In genomic region chr9:109640232-109641078, GRCh38 we compare ENCODE assay signal across 9 cellular contexts.
DNase-seq lines count a peak whose midpoint lies in the region; ATAC-seq and TF ChIP-seq lines count a peak whose summit lies in the region.
"Had no signal": no experiment of that assay in that cellular context is flagged by ENCODE, and none has a peak within 500 bp of the region (broad histone marks: within the 10 kb centered on the region; RNA-seq: fewer than 3 reads in every experiment).

No MANE protein-coding gene starts in this region.

- no peaks in the 10 kb centered on the region for H3K36me3 ChIP-seq in Peyer's patch

- H3K27me3 ChIP-seq in Peyer's patch = peaks cover 0 to 4% of the 10 kb centered on the region in 2 donors

- H3K4me1 ChIP-seq in Peyer's patch = peaks cover 0 to 10% (median 0%) of the 10 kb centered on the region in 4 donors

- peak; percentile 37 for ATAC-seq in naive B cell (ENCODE audit: low read depth in 2 of 2)

- H3K9me3 ChIP-seq in Peyer's patch = no peaks in the 10 kb centered on the region

- H3K36me3 Mint-ChIP-seq in naive B cell = peaks cover 0 to 9% of the 10 kb centered on the region in 2 donors
- no peaks in the 10 kb centered on the region for H3K36me3 Mint-ChIP-seq in activated CD4-positive, alpha-beta T cell treated with anti-CD3 and anti-CD28 coated beads, Interleukin-2, amount 10 ng/mL, durations not matched to agents 24 days and 14 days (ENCODE audit: low read depth)

- peak overlapping the region in 3 of 4 donors; percentile 7 to 44 (median 12) for H3K4me3 ChIP-seq in Peyer's patch

- H3K4me1 Mint-ChIP-seq in naive B cell = peaks cover 4 to 14% (median 7%) of the 10 kb centered on the region in 3 donors
- no peaks in the 10 kb centered on the region for H3K4me1 Mint-ChIP-seq in activated CD4-positive, alpha-beta T cell treated with anti-CD3 and anti-CD28 coated beads, Interleukin-2, amount 10 ng/mL, durations not matched to agents 24 days and 14 days

- peaks cover 2 to 17% (median 6%) of the 10 kb centered on the region in 7 donors for H3K9me3 Mint-ChIP-seq in naive B cell
- H3K9me3 Mint-ChIP-seq in activated CD4-positive, alpha-beta T cell treated with anti-CD3 and anti-CD28 coated beads, Interleukin-2, amount 10 ng/mL, durations not matched to agents 24 days and 14 days = no peaks in the 10 kb centered on the region

- intact Hi-C loops in activated CD4-positive, alpha-beta T cell treated with anti-CD3 and anti-CD28 coated beads, Interleukin-2, amount 10 ng/mL, durations not matched to agents 24 days and 14 days (cut with micrococcal nuclease) = no loop called here

- H3K27me3 Mint-ChIP-seq in naive B cell = peaks cover 48 to 74% (median 72%) of the 10 kb centered on the region in 3 donors
- H3K27me3 Mint-ChIP-seq in activated CD4-positive, alpha-beta T cell treated with anti-CD3 and anti-CD28 coated beads, Interleukin-2, amount 10 ng/mL, durations not matched to agents 24 days and 14 days = peaks cover 55% of the 10 kb centered on the region

- TF ChIP-seq POLR2A in Peyer's patch (IDR thresholded peaks at IDR 0.05) (no peak), erythroblast (IDR thresholded peaks at IDR 0.05; ENCODE audit: low read length) (no peak)

- no peak for TF ChIP-seq CTCF in Peyer's patch (IDR thresholded peaks at IDR 0.05)

- DNase-seq in NCI-H82 (lab: John Stamatoyannopoulos, UW) (peak; percentile 35), NCI-H82 treated with DMSO at 0.1 percent for 48 hours (lab: John Stamatoyannopoulos, UW; ENCODE audit: unreplicated experiment) (no peak), Peyer's patch (no peak), fibroblast of peridontal ligament (ENCODE audit: extremely low read depth) (peak; percentile 24), naive B cell (no peak), erythroblast (lab: John Stamatoyannopoulos, UW) (no peak), G401 (ENCODE audit: low spot score) (no peak)
- no peak for DNase-seq in activated CD4-positive, alpha-beta T cell treated with anti-CD3 and anti-CD28 coated beads, Interleukin-2, amount 10 ng/mL, durations not matched to agents 24 days and 14 days

- no peak overlapping the region for H3K27ac ChIP-seq in Peyer's patch
- H3K27ac ChIP-seq: C4-2B had no signal

- in situ Hi-C loops in G401 (cut with HindIII; ENCODE audit: low sequenced_read_pairs) = no loop called here

- H3K27ac Mint-ChIP-seq in naive B cell = no peak overlapping the region
- H3K27ac Mint-ChIP-seq in activated CD4-positive, alpha-beta T cell treated with anti-CD3 and anti-CD28 coated beads, Interleukin-2, amount 10 ng/mL, durations not matched to agents 24 days and 14 days = no peak overlapping the region

- peak overlapping the region in 3 of 8 donors; percentile 18 to 66 (median 44) for H3K4me3 Mint-ChIP-seq in naive B cell
- no peak overlapping the region for H3K4me3 Mint-ChIP-seq in activated CD4-positive, alpha-beta T cell treated with anti-CD3 and anti-CD28 coated beads, Interleukin-2, amount 10 ng/mL, durations not matched to agents 24 days and 14 days

Comparison
In these comparisons a context has a peak if more than half of its experiments do, and no peak if none do; other contexts are left out.
1. DNase-seq: peak in NCI-H82 (single experiment) and fibroblast of peridontal ligament (single experiment); none in NCI-H82 treated with DMSO at 0.1 percent for 48 hours (single experiment), Peyer's patch (0 of 3), naive B cell (single experiment), erythroblast (0 of 2), activated CD4-positive, alpha-beta T cell treated with anti-CD3 and anti-CD28 coated beads, Interleukin-2, amount 10 ng/mL, durations not matched to agents 24 days and 14 days (single experiment) and G401 (single experiment).